ENCODE assay signal across 20 cellular contexts in the genomic region with DNA sequence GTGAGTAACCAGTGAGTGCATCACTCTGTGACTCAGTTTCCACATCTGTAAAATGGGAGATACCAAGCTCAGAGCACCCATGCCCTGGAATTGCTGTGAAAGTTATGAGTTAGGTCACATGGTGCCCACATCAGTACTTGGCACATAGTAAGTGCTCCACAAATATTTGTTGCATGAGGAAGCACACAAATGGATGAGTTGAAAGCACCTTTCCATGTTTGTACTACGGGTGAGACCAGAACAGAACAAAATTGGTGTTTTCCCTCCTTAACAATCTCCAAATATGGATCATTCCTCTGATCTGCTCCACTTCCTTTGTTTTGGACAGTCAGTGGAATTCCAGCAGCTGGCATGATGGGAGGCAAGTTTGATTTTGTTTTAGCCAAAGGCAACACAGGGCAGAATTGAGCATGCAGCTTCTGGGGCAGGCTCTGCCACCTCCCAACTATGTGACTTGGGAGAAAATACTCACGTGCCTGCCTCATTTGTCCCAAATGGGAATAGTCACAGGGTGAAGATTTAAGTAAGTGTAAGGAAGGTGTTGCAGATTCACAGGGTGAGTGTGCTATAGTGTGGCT.
"Had no signal": no experiment of that assay in that cellular context is flagged by ENCODE, and none has a peak within 500 bp of the region (broad histone marks: within the 10 kb centered on the region; RNA-seq: fewer than 3 reads in every experiment).

No MANE protein-coding gene starts in this region.

- DNase-seq: activated CD4-positive, alpha-beta memory T cell treated with anti-CD3 and anti-CD28 coated beads for 36 hours; activated CD4-positive, alpha-beta T cell treated with anti-CD3 and anti-CD28 coated beads for 48 hours; activated effector memory CD4-positive, alpha-beta T cell treated with Interleukin-2 at 50 U/mL for 16 hours; activated naive CD4-positive, alpha-beta T cell treated with anti-CD3 and anti-CD28 coated beads for 36 hours; activated naive CD8-positive, alpha-beta T cell treated with anti-CD3 and anti-CD28 coated beads, Interleukin-2, amount 10 ng/mL, durations not matched to agents 7 days and 5 days; activated T-cell treated with anti-CD3 and anti-CD28 coated beads, Interleukin-2, amount 50 U/mL, for 72 hours; amniotic stem cell; cerebellar nuclear complex; foreskin fibroblast; glutamatergic neuron; immature natural killer cell; left ventricle myocardium superior; naive thymus-derived CD8-positive, alpha-beta T cell; stimulated activated naive CD8-positive, alpha-beta T cell treated with anti-CD3 and anti-CD28 coated beads, Interleukin-15, amount 100 ng/mL, for 72 hours; uterus had no signal

- ATAC-seq: activated T-cell treated with anti-CD3 and anti-CD28 coated beads, Interleukin-2, amount 50 U/mL, for 72 hours; left ventricle myocardium superior; naive thymus-derived CD8-positive, alpha-beta T cell; stimulated activated naive CD8-positive, alpha-beta T cell treated with anti-CD3 and anti-CD28 coated beads, Interleukin-15, amount 100 ng/mL, for 72 hours had no signal

- H3K27ac ChIP-seq: hepatocyte, prostate gland, right atrium auricular region, tibial nerve, uterus had no signal

- H3K4me1 Mint-ChIP-seq: activated naive CD8-positive, alpha-beta T cell treated with anti-CD3 and anti-CD28 coated beads, Interleukin-2, amount 10 ng/mL, durations not matched to agents 7 days and 5 days; immature natural killer cell; stimulated activated naive CD8-positive, alpha-beta T cell treated with anti-CD3 and anti-CD28 coated beads, Interleukin-15, amount 100 ng/mL, for 72 hours had no signal

- H3K27me3 ChIP-seq: hepatocyte, right atrium auricular region, tibial nerve, uterus had no signal

- H3K4me3 Mint-ChIP-seq: activated CD4-positive, alpha-beta memory T cell treated with anti-CD3 and anti-CD28 coated beads for 36 hours; activated naive CD4-positive, alpha-beta T cell treated with anti-CD3 and anti-CD28 coated beads for 36 hours; activated naive CD8-positive, alpha-beta T cell treated with anti-CD3 and anti-CD28 coated beads, Interleukin-2, amount 10 ng/mL, durations not matched to agents 7 days and 5 days; activated T-cell treated with anti-CD3 and anti-CD28 coated beads, Interleukin-2, amount 50 U/mL, for 72 hours; immature natural killer cell; naive thymus-derived CD8-positive, alpha-beta T cell; stimulated activated naive CD8-positive, alpha-beta T cell treated with anti-CD3 and anti-CD28 coated beads, Interleukin-15, amount 100 ng/mL, for 72 hours had no signal

- H3K36me3 ChIP-seq: prostate gland, right atrium auricular region, tibial nerve, uterus had no signal

- H3K9me3 ChIP-seq: prostate gland, right atrium auricular region, tibial nerve, uterus had no signal

- H3K4me2 ChIP-seq: hepatocyte had no signal

- H3K4me3 ChIP-seq: coronary artery, hepatocyte, prostate gland, right atrium auricular region, tibial nerve, uterus had no signal

- H3K36me3 Mint-ChIP-seq: activated CD4-positive, alpha-beta memory T cell treated with anti-CD3 and anti-CD28 coated beads for 36 hours; activated naive CD8-positive, alpha-beta T cell treated with anti-CD3 and anti-CD28 coated beads, Interleukin-2, amount 10 ng/mL, durations not matched to agents 7 days and 5 days; immature natural killer cell; naive thymus-derived CD8-positive, alpha-beta T cell had no signal

- H3K9me3 Mint-ChIP-seq: activated CD4-positive, alpha-beta memory T cell treated with anti-CD3 and anti-CD28 coated beads for 36 hours; activated naive CD4-positive, alpha-beta T cell treated with anti-CD3 and anti-CD28 coated beads for 36 hours; activated naive CD8-positive, alpha-beta T cell treated with anti-CD3 and anti-CD28 coated beads, Interleukin-2, amount 10 ng/mL, durations not matched to agents 7 days and 5 days; activated T-cell treated with anti-CD3 and anti-CD28 coated beads, Interleukin-2, amount 50 U/mL, for 72 hours; immature natural killer cell; naive thymus-derived CD8-positive, alpha-beta T cell; stimulated activated naive CD8-positive, alpha-beta T cell treated with anti-CD3 and anti-CD28 coated beads, Interleukin-15, amount 100 ng/mL, for 72 hours had no signal

- H2AFZ ChIP-seq: hepatocyte had no signal

- H3K27ac Mint-ChIP-seq: activated CD4-positive, alpha-beta memory T cell treated with anti-CD3 and anti-CD28 coated beads for 36 hours; activated naive CD4-positive, alpha-beta T cell treated with anti-CD3 and anti-CD28 coated beads for 36 hours; activated naive CD8-positive, alpha-beta T cell treated with anti-CD3 and anti-CD28 coated beads, Interleukin-2, amount 10 ng/mL, durations not matched to agents 7 days and 5 days; activated T-cell treated with anti-CD3 and anti-CD28 coated beads, Interleukin-2, amount 50 U/mL, for 72 hours; immature natural killer cell; naive thymus-derived CD8-positive, alpha-beta T cell had no signal
